ENCODE assay signal across 2 cellular contexts in genomic region chr2:149732730-149733290, GRCh38.
TF ChIP-seq lines count a peak whose summit lies in the region.

No MANE protein-coding gene starts in this region.

TF ChIP-seq in SK-N-SH, 30 proteins besides CTCF, POLR2A, EP300 and RAD21 (continued from another document):
- no peak for TF ChIP-seq USF1 (IDR thresholded peaks at IDR 0.05; ENCODE audit: borderline replicate concordance, low read depth)
- TF ChIP-seq FOSL2 (IDR thresholded peaks at IDR 0.05; ENCODE audit: borderline replicate concordance, low read depth): no peak
- TF ChIP-seq RXRA (IDR thresholded peaks at IDR 0.05; ENCODE audit: borderline replicate concordance, low read depth): no peak
- no peak for TF ChIP-seq GABPA (IDR thresholded peaks at IDR 0.05; ENCODE audit: low read depth)
- no peak for TF ChIP-seq NRF1 (IDR thresholded peaks at IDR 0.05; ENCODE audit: low read depth, low read length)
- no peak for TF ChIP-seq MEF2A (IDR thresholded peaks at IDR 0.05; ENCODE audit: borderline replicate concordance, low read depth)
- no peak for TF ChIP-seq TEAD4 (IDR thresholded peaks at IDR 0.05; ENCODE audit: borderline replicate concordance, insufficient read depth)

TF ChIP-seq in SK-N-SH treated with all-trans-retinoic acid at 6 μM for 48 hours, 23 proteins besides CTCF, POLR2A, EP300 and RAD21 (continued from another document):
- TF ChIP-seq PATZ1 (CRISPR knock-in tag; IDR thresholded peaks at IDR 0.05; ENCODE audit: borderline replicate concordance): no peak
- TF ChIP-seq TSHZ2 (CRISPR knock-in tag; IDR thresholded peaks at IDR 0.05): no peak
- TF ChIP-seq BACH2 (CRISPR knock-in tag; IDR thresholded peaks at IDR 0.05; ENCODE audit: borderline replicate concordance): no peak
- TF ChIP-seq CSRNP3 (CRISPR knock-in tag; IDR thresholded peaks at IDR 0.05): no peak
- no peak for TF ChIP-seq TCF4 (CRISPR knock-in tag; IDR thresholded peaks at IDR 0.05; ENCODE audit: borderline replicate concordance)
- no peak for TF ChIP-seq ZNF565 (CRISPR knock-in tag; conservative IDR thresholded peaks at IDR 0.05; ENCODE audit: low read depth)
- TF ChIP-seq ZC3H10 (CRISPR knock-in tag; IDR thresholded peaks at IDR 0.05): no peak
- TF ChIP-seq POU6F1 (CRISPR knock-in tag; IDR thresholded peaks at IDR 0.05; ENCODE audit: borderline replicate concordance, low read depth): no peak
- no peak for TF ChIP-seq ESRRG (CRISPR knock-in tag; IDR thresholded peaks at IDR 0.05)
- no peak for TF ChIP-seq ZFP3 (CRISPR knock-in tag; IDR thresholded peaks at IDR 0.05)
- no peak for TF ChIP-seq RARB (CRISPR knock-in tag; IDR thresholded peaks at IDR 0.05)
- TF ChIP-seq ZNF8 (CRISPR knock-in tag; IDR thresholded peaks at IDR 0.05): no peak
- no peak for TF ChIP-seq GLIS3 (CRISPR knock-in tag; IDR thresholded peaks at IDR 0.05)
- TF ChIP-seq ISL1 (CRISPR knock-in tag; IDR thresholded peaks at IDR 0.05): no peak
- no peak for TF ChIP-seq ARNTL (CRISPR knock-in tag; IDR thresholded peaks at IDR 0.05; ENCODE audit: borderline replicate concordance, low read depth)
- TF ChIP-seq ZFP30 (CRISPR knock-in tag; IDR thresholded peaks at IDR 0.05): no peak
